15 cellular contexts compared by ENCODE assay signal in the genomic region with DNA sequence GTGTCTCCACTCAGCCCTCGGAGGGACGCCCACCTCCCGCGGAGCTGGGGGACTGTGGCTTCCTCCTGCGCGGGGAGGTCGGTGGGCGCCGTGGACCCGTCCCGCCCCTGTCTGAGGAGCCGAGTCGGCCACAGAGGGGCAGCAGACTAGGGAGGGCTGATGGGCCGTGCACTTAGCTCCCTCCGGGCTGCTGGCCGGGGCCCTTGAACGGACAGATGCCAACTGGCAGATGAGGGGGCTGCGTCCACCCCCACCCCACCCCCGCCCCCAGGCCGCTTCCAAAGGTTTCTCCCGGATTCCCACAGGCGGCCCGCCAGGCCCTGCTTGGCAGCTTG. TPM values are rescaled to one million over a fixed set of nuclear protein-coding genes. Genes with fewer than 3 reads are reported as not detected.
A peak's percentile ranks its signal among the peaks of the same experiment; 100 is the strongest.
DNase-seq lines count a peak whose midpoint lies in the region; ATAC-seq, FAIRE-seq and TF ChIP-seq lines count a peak whose summit lies in the region.
"Had no signal": no experiment of that assay in that cellular context is flagged by ENCODE, and none has a peak within 500 bp of the region (broad histone marks: within the 10 kb centered on the region; RNA-seq: fewer than 3 reads in every experiment).

No MANE protein-coding gene starts in this region.

- H3K23ac ChIP-seq in trophoblast cell (ENCODE audit: low read length) = no peak overlapping the region

- ATAC-seq in left ventricle myocardium superior (peak; percentile 43), GM18907 (IDR thresholded peaks at IDR 0.05; ENCODE audit: unreplicated experiment) (no peak), GM21786 (IDR thresholded peaks at IDR 0.05; ENCODE audit: unreplicated experiment) (no peak)

- H3K4me2 ChIP-seq in astrocyte (ENCODE audit: low read length) = peak overlapping the region; percentile 81
- H3K4me2 ChIP-seq in trophoblast cell (ENCODE audit: low read length) = peak overlapping the region; percentile 75

- no peak overlapping the region for H4K8ac ChIP-seq in trophoblast cell (ENCODE audit: low read depth, low read length)

- H3K4me1 Mint-ChIP-seq in astrocyte (ENCODE audit: low read depth, unreplicated experiment) = no peaks in the 10 kb centered on the region

- peaks cover 25% of the 10 kb centered on the region for H3K27me3 Mint-ChIP-seq in astrocyte (ENCODE audit: low read depth, unreplicated experiment)

- no peak overlapping the region for H4K91ac ChIP-seq in trophoblast cell (ENCODE audit: low read depth, low read length)

- H3K4me1 ChIP-seq in ES-I3 (ENCODE audit: insufficient read depth, low read length) (no peaks in the 10 kb centered on the region), astrocyte (ENCODE audit: insufficient read depth, low read length) (no peaks in the 10 kb centered on the region), trophoblast cell (ENCODE audit: control insufficient read depth in 1 of 2, insufficient read depth in 2 of 2, low read length in 2 of 2) (peaks cover 0 to 3% of the 10 kb centered on the region in 2 experiments), SJCRH30 (no peaks in the 10 kb centered on the region)

- FAIRE-seq in astrocyte (lab: Jason Lieb, UNC) = no peak

- H3K14ac ChIP-seq in trophoblast cell (ENCODE audit: low read length) = no peak overlapping the region

- H3K79me1 ChIP-seq in trophoblast cell (ENCODE audit: low read length) = no peaks in the 10 kb centered on the region

- no peak overlapping the region for H3K4me3 Mint-ChIP-seq in astrocyte (ENCODE audit: unreplicated experiment)

- H3K9ac ChIP-seq in ES-I3 (ENCODE audit: low read depth, low read length) (peak overlapping the region; percentile 63; the same call in 1 of the 2 replicates), astrocyte (ENCODE audit: low read length) (no peak overlapping the region), trophoblast cell (ENCODE audit: low read length) (no peak overlapping the region)

- H2AFZ ChIP-seq in astrocyte (ENCODE audit: low read depth, low read length) (peak overlapping the region; percentile 77), trophoblast cell (ENCODE audit: insufficient read depth, low read length, poor library complexity) (no peak overlapping the region)

- H3K18ac ChIP-seq in trophoblast cell (ENCODE audit: low read length) = no peak overlapping the region

- H4K12ac ChIP-seq in trophoblast cell (ENCODE audit: low read depth, low read length) = no peak overlapping the region

- no CpG with 5 or more reads among the region's 23 CpGs for WGBS in trophoblast cell (ENCODE audit: extremely low coverage, insufficient coverage, insufficient read length)

- peaks cover 2% of the 10 kb centered on the region for H3K9me3 Mint-ChIP-seq in astrocyte (ENCODE audit: unreplicated experiment)

- H2BK120ac ChIP-seq in trophoblast cell (ENCODE audit: insufficient read depth, low read length, poor library complexity) = no peak overlapping the region

- no peak overlapping the region for H3K27ac ChIP-seq in astrocyte (ENCODE audit: low read depth, low read length)
- H3K27ac ChIP-seq in trophoblast cell (ENCODE audit: low read depth, low read length) = no peak overlapping the region
- no peak overlapping the region for H3K27ac ChIP-seq in SJCRH30
- H3K27ac ChIP-seq: HL-60 had no signal

- no peak overlapping the region for H2AK5ac ChIP-seq in trophoblast cell (ENCODE audit: low read length)

- DNase-seq in astrocyte (ENCODE audit: low read depth) (no peak), left ventricle myocardium superior (no peak), trophoblast cell (no peak), SJCRH30 (no peak), NCI-H774 (lab: John Stamatoyannopoulos, UW) (no peak)
- DNase-seq: C1 segment of cervical spinal cord; effector CD8-positive, alpha-beta T cell; MG63; NCI-H446; T-helper 9 cell had no signal

- intact Hi-C loops in left ventricle myocardium superior (cut with micrococcal nuclease) = no loop called here

- H3K36me3 ChIP-seq in ES-I3 (ENCODE audit: insufficient read depth, low read length) (no peaks in the 10 kb centered on the region), astrocyte (ENCODE audit: insufficient read depth, low read length) (no peaks in the 10 kb centered on the region), trophoblast cell (ENCODE audit: control insufficient read depth in 1 of 2, insufficient read depth in 2 of 2, low read length in 2 of 2) (no peaks in the 10 kb centered on the region), SJCRH30 (no peaks in the 10 kb centered on the region)
- H3K36me3 ChIP-seq: MG63 had no signal

- H4K20me1 ChIP-seq in astrocyte (ENCODE audit: insufficient read depth, low read length) = no peaks in the 10 kb centered on the region

- H3K79me2 ChIP-seq in astrocyte (ENCODE audit: insufficient read depth, low read length) (no peaks in the 10 kb centered on the region), trophoblast cell (ENCODE audit: control insufficient read depth, insufficient read depth, low read length, poor library complexity) (no peaks in the 10 kb centered on the region)

- H3K36me3 Mint-ChIP-seq in astrocyte (ENCODE audit: low read depth, unreplicated experiment) = no peaks in the 10 kb centered on the region
- H3K36me3 Mint-ChIP-seq: activated naive CD8-positive, alpha-beta T cell had no signal

- no peak overlapping the region for H2BK12ac ChIP-seq in trophoblast cell (ENCODE audit: low read length)

- H2BK5ac ChIP-seq in trophoblast cell (ENCODE audit: low read depth, low read length, poor library complexity) = no peak overlapping the region

- H3K27me3 ChIP-seq in astrocyte (ENCODE audit: insufficient read depth, low read length) (peaks cover 17% of the 10 kb centered on the region), trophoblast cell (ENCODE audit: insufficient read depth, low read length) (peaks cover 12% of the 10 kb centered on the region), SJCRH30 (no peaks in the 10 kb centered on the region; the same call in 1 of the 2 replicates)
- H3K27me3 ChIP-seq: MG63 had no signal

- H3K27ac Mint-ChIP-seq in astrocyte (ENCODE audit: unreplicated experiment) = no peak overlapping the region
- H3K27ac Mint-ChIP-seq: activated naive CD8-positive, alpha-beta T cell had no signal

- no peak overlapping the region for H3K4ac ChIP-seq in trophoblast cell (ENCODE audit: low read depth, low read length)

- TF ChIP-seq CTCF in astrocyte (IDR thresholded peaks at IDR 0.05; ENCODE audit: insufficient read depth, low read depth, low read length) = no peak

- peaks cover under 1% of the 10 kb centered on the region; the same call in 1 of the 2 replicates for H3K9me3 ChIP-seq in ES-I3 (ENCODE audit: control insufficient read depth, insufficient read depth, low read length)
- peaks cover 3% of the 10 kb centered on the region for H3K9me3 ChIP-seq in astrocyte (ENCODE audit: insufficient read depth, low read depth, low read length)
- H3K9me3 ChIP-seq in trophoblast cell (ENCODE audit: insufficient read depth, low read depth, low read length) = peaks cover 12% of the 10 kb centered on the region
- no peaks in the 10 kb centered on the region for H3K9me3 ChIP-seq in SJCRH30 (replicated peaks)
- H3K9me3 ChIP-seq: MG63 had no signal

- H3K4me3 ChIP-seq in astrocyte (ENCODE audit: insufficient read depth, low read depth, low read length) = peak overlapping the region; percentile 33
- H3K4me3 ChIP-seq in trophoblast cell (ENCODE audit: low read depth, low read length) = no peak overlapping the region
- H3K4me3 ChIP-seq in SJCRH30 = no peak overlapping the region
- H3K4me3 ChIP-seq: MG63 had no signal

RNA-seq across cellular contexts. Expression of a gene that starts 10.4 kb away (rescaled TPM):
- total RNA-seq in astrocyte (56.8 and 67.1 TPM in 2 replicates), left ventricle myocardium superior (67.7 TPM)
- 37.2 and 37.5 TPM in 2 replicates for polyA plus RNA-seq in trophoblast cell (2013)
- 46.4 and 50.5 TPM in 2 replicates for total RNA-seq in SJCRH30 (2014; rRNA removed; shearing (Covaris generic))
